In genomic region chr9:120711841-120712538, GRCh38 we compare ENCODE assay signal across 8 cellular contexts. TPM values are rescaled to one million over a fixed set of nuclear protein-coding genes. Genes with fewer than 3 reads are reported as not detected.
A peak's percentile ranks its signal among the peaks of the same experiment; 100 is the strongest.
DNase-seq lines count a peak whose midpoint lies in the region; ATAC-seq and TF ChIP-seq lines count a peak whose summit lies in the region.

No MANE protein-coding gene starts in this region.

- H3K27me3 ChIP-seq in left ventricle myocardium inferior (ENCODE audit: low read depth) (no peaks in the 10 kb centered on the region), ascending aorta (no peaks in the 10 kb centered on the region), mesenchymal stem cell (ENCODE audit: control insufficient read depth in 1 of 2, insufficient read depth in 1 of 2, low read length in 2 of 2) (no peaks in the 10 kb centered on the region)

- no peak overlapping the region for H2BK15ac ChIP-seq in mesenchymal stem cell (ENCODE audit: low read depth, poor library complexity, severe bottlenecking)

- peak overlapping the region; percentile 84 for H3K4me3 Mint-ChIP-seq in type B pancreatic cell

- H2BK120ac ChIP-seq in mesenchymal stem cell (ENCODE audit: low read depth, low read length), result no peak overlapping the region

- no peak for DNase-seq in left ventricle myocardium inferior
- DNase-seq in Right ventricle myocardium superior, result no peak
- DNase-seq in ascending aorta (ENCODE audit: low spot score in 2 of 2), result no peak
- peak; percentile 26 for DNase-seq in mesenchymal stem cell
- DNase-seq in type B pancreatic cell (ENCODE audit: extremely low spot score, unreplicated experiment), result no peak
- DNase-seq in DMS79 (lab: John Stamatoyannopoulos, UW), result no peak
- DNase-seq in NCI-H146 (lab: John Stamatoyannopoulos, UW), result no peak

- no peak overlapping the region for H4K91ac ChIP-seq in mesenchymal stem cell (ENCODE audit: low read length)

- H3K36me3 ChIP-seq in left ventricle myocardium inferior (no peaks in the 10 kb centered on the region), ascending aorta (no peaks in the 10 kb centered on the region), mesenchymal stem cell (ENCODE audit: control insufficient read depth in 1 of 2, insufficient read depth in 2 of 2, low read depth in 1 of 2, low read length in 2 of 2) (peaks cover 0 to 4% of the 10 kb centered on the region in 2 experiments)

- intact Hi-C loops in left ventricle myocardium inferior (cut with micrococcal nuclease) (no loop called here), Right ventricle myocardium superior (cut with DNase I) (loop anchor here (10.0 kb wide), 1 partner anchor 87 kb away; no protein-coding TSS in a partner anchor), ascending aorta (cut with DNase I) (no loop called here)

- peak overlapping the region; percentile 86 for H3K4me3 ChIP-seq in left ventricle myocardium inferior
- H3K4me3 ChIP-seq in ascending aorta, result peak overlapping the region; percentile 70 to 82
- H3K4me3 ChIP-seq in mesenchymal stem cell (ENCODE audit: insufficient read depth in 1 of 2, low read depth in 1 of 2, low read length in 2 of 2), result peak overlapping the region; percentile 49 to 87

- H3K79me1 ChIP-seq in mesenchymal stem cell (replicated peaks; ENCODE audit: low read length, poor library complexity, severe bottlenecking), result peaks cover 3% of the 10 kb centered on the region

- H3K27me3 Mint-ChIP-seq in type B pancreatic cell, result no peaks in the 10 kb centered on the region

- no peak overlapping the region for H4K8ac ChIP-seq in mesenchymal stem cell (ENCODE audit: low read length)

- no peak for TF ChIP-seq CTCF in left ventricle myocardium inferior (IDR thresholded peaks at IDR 0.05; ENCODE audit: borderline replicate concordance)
- no peak for TF ChIP-seq CTCF in ascending aorta (IDR thresholded peaks at IDR 0.05)
- TF ChIP-seq CTCF in type B pancreatic cell (conservative IDR thresholded peaks at IDR 0.05), result no peak

- 93% methylated on average over 4 of the region's 5 CpGs for WGBS in mesenchymal stem cell

- H3K4me2 ChIP-seq in mesenchymal stem cell (ENCODE audit: low read length, poor library complexity, severe bottlenecking), result peak overlapping the region; percentile 71

- H3K9me3 Mint-ChIP-seq in type B pancreatic cell, result no peaks in the 10 kb centered on the region

- H3K27ac ChIP-seq in left ventricle myocardium inferior (replicated peaks) (peak overlapping the region; percentile 84), ascending aorta (peak overlapping the region; percentile 46 to 71), mesenchymal stem cell (ENCODE audit: low read length, poor library complexity, severe bottlenecking) (peak overlapping the region; percentile 63)

- H3K4me1 Mint-ChIP-seq in type B pancreatic cell (ENCODE audit: unreplicated experiment), result peaks cover 40% of the 10 kb centered on the region

- peak overlapping the region; percentile 64 for H3K27ac Mint-ChIP-seq in type B pancreatic cell

- no peak overlapping the region for H2BK12ac ChIP-seq in mesenchymal stem cell (ENCODE audit: low read length in 2 of 2)

- peak overlapping the region; percentile 82 for H3K9ac ChIP-seq in mesenchymal stem cell (ENCODE audit: low read length)

- H3K14ac ChIP-seq in mesenchymal stem cell (ENCODE audit: low read length in 2 of 2), result no peak overlapping the region

- H3K9me3 ChIP-seq in left ventricle myocardium inferior (replicated peaks) (no peaks in the 10 kb centered on the region), ascending aorta (no peaks in the 10 kb centered on the region), mesenchymal stem cell (ENCODE audit: control insufficient read depth, low read length) (no peaks in the 10 kb centered on the region)

- H3K4ac ChIP-seq in mesenchymal stem cell (ENCODE audit: low read depth in 1 of 2, low read length in 2 of 2), result no peak overlapping the region

- H3K4me1 ChIP-seq in left ventricle myocardium inferior, result peaks cover 66% of the 10 kb centered on the region
- H3K4me1 ChIP-seq in ascending aorta, result peaks cover 4 to 7% of the 10 kb centered on the region in 2 donors
- peaks cover 17% of the 10 kb centered on the region for H3K4me1 ChIP-seq in mesenchymal stem cell (ENCODE audit: control insufficient read depth, insufficient read depth, low read depth, low read length)

- no peak overlapping the region for H3K18ac ChIP-seq in mesenchymal stem cell (ENCODE audit: low read depth in 1 of 2, low read length in 2 of 2)

- H2BK5ac ChIP-seq in mesenchymal stem cell (ENCODE audit: low read depth, low read length, poor library complexity, severe bottlenecking), result no peak overlapping the region

- H2AFZ ChIP-seq in mesenchymal stem cell (ENCODE audit: low read depth, low read length), result no peak overlapping the region

- ATAC-seq in Right ventricle myocardium superior (ENCODE audit: poor library complexity) (no peak), HG02798 (IDR thresholded peaks at IDR 0.05; ENCODE audit: poor library complexity, unreplicated experiment) (no peak)

- peaks cover 3% of the 10 kb centered on the region for H3K36me3 Mint-ChIP-seq in type B pancreatic cell

- no peak overlapping the region for H3K23ac ChIP-seq in mesenchymal stem cell (ENCODE audit: low read length in 2 of 2)

- H2AK5ac ChIP-seq in mesenchymal stem cell (ENCODE audit: low read length, severe bottlenecking), result no peak overlapping the region

RNA-seq across cellular contexts. Expression of gene MEGF9, which starts 2.3 kb away (rescaled TPM):
- total RNA-seq in left ventricle myocardium inferior, result 5.1 TPM
- total RNA-seq in Right ventricle myocardium superior, result 18.2 TPM
- total RNA-seq in ascending aorta, result 14.3 TPM
- 8.8 TPM for polyA plus RNA-seq in mesenchymal stem cell (2013, experiment 1 of 2)
- 9.1 TPM for polyA plus RNA-seq in mesenchymal stem cell (2013, experiment 2 of 2)
- 14.7 and 17.4 TPM in 2 replicates for total RNA-seq in type B pancreatic cell (ENCODE audit: low replicate concordance)
